14 cellular contexts compared by ENCODE assay signal in genomic region chr1:102879439-102879993, GRCh38.
DNase-seq lines count a peak whose midpoint lies in the region; ATAC-seq and FAIRE-seq lines count a peak whose summit lies in the region.
"Had no signal": no experiment of that assay in that cellular context is flagged by ENCODE, and none has a peak within 500 bp of the region (broad histone marks: within the 10 kb centered on the region; RNA-seq: fewer than 3 reads in every experiment).

No MANE protein-coding gene starts in this region.

- H3K4ac ChIP-seq in trophoblast cell (ENCODE audit: low read depth, low read length): no peak overlapping the region

- peaks cover 2% of the 10 kb centered on the region in 2 experiments for H3K36me3 ChIP-seq in trophoblast cell (ENCODE audit: control insufficient read depth in 1 of 2, insufficient read depth in 2 of 2, low read length in 2 of 2)

- H3K4me1 ChIP-seq in trophoblast cell (ENCODE audit: control insufficient read depth in 1 of 2, insufficient read depth in 2 of 2, low read length in 2 of 2): peaks cover 0 to 6% of the 10 kb centered on the region in 2 experiments

- no CpG with 5 or more reads among the region's 6 CpGs for WGBS in trophoblast cell (ENCODE audit: extremely low coverage, insufficient coverage, insufficient read length)

- DNase-seq in GM03348 (ENCODE audit: low spot score) (peak; percentile 63), RCC 7860 (ENCODE audit: low spot score) (peak; percentile 87), epithelial cell of prostate (ENCODE audit: low read depth, low spot score) (peak; percentile 51), trophoblast cell (peak; percentile 78 to 91), HT-29 (ENCODE audit: low spot score) (no peak), left cardiac atrium (no peak)
- DNase-seq in stimulated activated CD8-positive, alpha-beta memory T cell treated with anti-CD3 and anti-CD28 coated beads, Interleukin-4, amount 100 ng/mL, for 48 hours: no peak
- DNase-seq: glutamatergic neuron; H9; NCI-H2171 treated with DMSO at 0.1 percent for 48 hours; posterior cingulate gyrus; stimulated activated CD4-positive, alpha-beta T cell treated with anti-CD3 and anti-CD28 coated beads, Interleukin-4, amount 100 ng/mL, for 4 hours; stimulated activated naive CD8-positive, alpha-beta T cell treated with anti-CD3 and anti-CD28 coated beads, Interleukin-15, amount 100 ng/mL, for 72 hours had no signal

- H3K79me1 ChIP-seq in trophoblast cell (ENCODE audit: low read length): peaks cover 2% of the 10 kb centered on the region

- H3K18ac ChIP-seq in trophoblast cell (ENCODE audit: low read length): no peak overlapping the region

- ATAC-seq in left cardiac atrium (no peak), GM19035 (IDR thresholded peaks at IDR 0.05; ENCODE audit: unreplicated experiment) (no peak)
- ATAC-seq: stimulated activated naive CD8-positive, alpha-beta T cell treated with anti-CD3 and anti-CD28 coated beads, Interleukin-15, amount 100 ng/mL, for 72 hours had no signal

- H2BK12ac ChIP-seq in trophoblast cell (ENCODE audit: low read length): no peak overlapping the region

- no peak overlapping the region for H3K9ac ChIP-seq in trophoblast cell (ENCODE audit: low read length)

- no peak overlapping the region for H2BK120ac ChIP-seq in trophoblast cell (ENCODE audit: insufficient read depth, low read length, poor library complexity)

- no peak overlapping the region for H4K8ac ChIP-seq in trophoblast cell (ENCODE audit: low read depth, low read length)

- H3K14ac ChIP-seq in trophoblast cell (ENCODE audit: low read length): no peak overlapping the region

- H3K27me3 ChIP-seq in trophoblast cell (ENCODE audit: insufficient read depth, low read length): no peaks in the 10 kb centered on the region

- H3K79me2 ChIP-seq in trophoblast cell (ENCODE audit: control insufficient read depth, insufficient read depth, low read length, poor library complexity): no peaks in the 10 kb centered on the region

- H4K12ac ChIP-seq in trophoblast cell (ENCODE audit: low read depth, low read length): no peak overlapping the region

- H2AK5ac ChIP-seq in trophoblast cell (ENCODE audit: low read length): no peak overlapping the region

- no peaks in the 10 kb centered on the region for H3K9me3 ChIP-seq in trophoblast cell (ENCODE audit: insufficient read depth, low read depth, low read length)

- peak overlapping the region; percentile 88 for H3K27ac ChIP-seq in epithelial cell of prostate
- no peak overlapping the region for H3K27ac ChIP-seq in trophoblast cell (ENCODE audit: low read depth, low read length)

- no peak overlapping the region for H3K4me2 ChIP-seq in trophoblast cell (ENCODE audit: low read length)

- H2BK5ac ChIP-seq in trophoblast cell (ENCODE audit: low read depth, low read length, poor library complexity): no peak overlapping the region

- no peak overlapping the region for H3K4me3 ChIP-seq in trophoblast cell (ENCODE audit: low read depth, low read length)

- H2AFZ ChIP-seq in trophoblast cell (ENCODE audit: insufficient read depth, low read length, poor library complexity): no peak overlapping the region

- FAIRE-seq in RCC 7860 (lab: Jason Lieb, UNC): peak; percentile 73

- no peak overlapping the region for H3K23ac ChIP-seq in trophoblast cell (ENCODE audit: low read length)

- intact Hi-C loops in left cardiac atrium (cut with DNase I): no loop called here

- no peak overlapping the region for H4K91ac ChIP-seq in trophoblast cell (ENCODE audit: low read depth, low read length)

Comparison
In these comparisons a context has a peak if more than half of its experiments do, and no peak if none do; other contexts are left out.
1. DNase-seq: peak in GM03348 (single experiment), RCC 7860 (single experiment), epithelial cell of prostate (single experiment) and trophoblast cell (2 of 2); none in HT-29 (single experiment), left cardiac atrium (single experiment) and stimulated activated CD8-positive, alpha-beta memory T cell treated with anti-CD3 and anti-CD28 coated beads, Interleukin-4, amount 100 ng/mL, for 48 hours (single experiment).